ENCODE assay signal across 14 cellular contexts in genomic region chr9:113361304-113362018, GRCh38. TPM values are rescaled to one million over a fixed set of nuclear protein-coding genes. Genes with fewer than 3 reads are reported as not detected.
DNase-seq lines count a peak whose midpoint lies in the region; ATAC-seq, FAIRE-seq and TF ChIP-seq lines count a peak whose summit lies in the region.
"Had no signal": no experiment of that assay in that cellular context is flagged by ENCODE, and none has a peak within 500 bp of the region (broad histone marks: within the 10 kb centered on the region; RNA-seq: fewer than 3 reads in every experiment).

No MANE protein-coding gene starts in this region.

- H3K27ac Mint-ChIP-seq in T-helper 17 cell, result peak overlapping the region; percentile 29
- no peak overlapping the region for H3K27ac Mint-ChIP-seq in stimulated activated memory B cell treated with anti-CD40 and anti-IgM and Interleukin-4, amounts not matched to agents 10 μg/mL and 1 μg/mL and 100 μg/mL, for 72 hours
- H3K27ac Mint-ChIP-seq: activated naive CD4-positive, alpha-beta T cell treated with anti-CD3 and anti-CD28 coated beads, Interleukin-2, amount 50 U/mL, for 24 hours; stimulated activated naive B cell treated with anti-CD40 and anti-IgM and Interleukin-4, amounts not matched to agents 10 μg/mL and 1 μg/mL and 100 μg/mL, for 72 hours had no signal

- no peak for FAIRE-seq in A549 (lab: Jason Lieb, UNC)
- FAIRE-seq: GM18507 had no signal

- H3K4me1 Mint-ChIP-seq in T-helper 17 cell, result peaks cover 10% of the 10 kb centered on the region
- H3K4me1 Mint-ChIP-seq in stimulated activated memory B cell treated with anti-CD40 and anti-IgM and Interleukin-4, amounts not matched to agents 10 μg/mL and 1 μg/mL and 100 μg/mL, for 72 hours, result no peaks in the 10 kb centered on the region
- H3K4me1 Mint-ChIP-seq: stimulated activated naive B cell treated with anti-CD40 and anti-IgM and Interleukin-4, amounts not matched to agents 10 μg/mL and 1 μg/mL and 100 μg/mL, for 72 hours had no signal

- peaks cover 13% of the 10 kb centered on the region for H3K4me1 ChIP-seq in A549

- H3K27ac ChIP-seq in A549, result no peak overlapping the region

- H3K36me3 Mint-ChIP-seq in T-helper 17 cell (ENCODE audit: low read depth), result peaks cover 2% of the 10 kb centered on the region
- H3K36me3 Mint-ChIP-seq in stimulated activated memory B cell treated with anti-CD40 and anti-IgM and Interleukin-4, amounts not matched to agents 10 μg/mL and 1 μg/mL and 100 μg/mL, for 72 hours, result no peaks in the 10 kb centered on the region
- H3K36me3 Mint-ChIP-seq: activated naive CD4-positive, alpha-beta T cell treated with anti-CD3 and anti-CD28 coated beads, Interleukin-2, amount 50 U/mL, for 24 hours had no signal

- H3K9me3 Mint-ChIP-seq in stimulated activated memory B cell treated with anti-CD40 and anti-IgM and Interleukin-4, amounts not matched to agents 10 μg/mL and 1 μg/mL and 100 μg/mL, for 72 hours, result no peaks in the 10 kb centered on the region
- H3K9me3 Mint-ChIP-seq: activated naive CD4-positive, alpha-beta T cell treated with anti-CD3 and anti-CD28 coated beads, Interleukin-2, amount 50 U/mL, for 24 hours; stimulated activated naive B cell treated with anti-CD40 and anti-IgM and Interleukin-4, amounts not matched to agents 10 μg/mL and 1 μg/mL and 100 μg/mL, for 72 hours had no signal

- CTCF ChIA-PET in A549 (lab: Yijun Ruan, JAX), result interaction anchor here (0.6 to 2.5 kb wide), 6 partner anchors 11 to 139 kb away, joined by 4 to 10 read pairs (median 5); partner anchors contain the start of gene WDR31

- TF ChIP-seq RAD21 in A549 (conservative IDR thresholded peaks at IDR 0.05 in 1 of 2, IDR thresholded peaks at IDR 0.05 in 1 of 2), result no peak

- no peak overlapping the region for H3K4me3 Mint-ChIP-seq in T-helper 17 cell
- H3K4me3 Mint-ChIP-seq in stimulated activated memory B cell treated with anti-CD40 and anti-IgM and Interleukin-4, amounts not matched to agents 10 μg/mL and 1 μg/mL and 100 μg/mL, for 72 hours, result no peak overlapping the region
- H3K4me3 Mint-ChIP-seq: activated naive CD4-positive, alpha-beta T cell treated with anti-CD3 and anti-CD28 coated beads, Interleukin-2, amount 50 U/mL, for 24 hours; stimulated activated naive B cell treated with anti-CD40 and anti-IgM and Interleukin-4, amounts not matched to agents 10 μg/mL and 1 μg/mL and 100 μg/mL, for 72 hours had no signal

- TF ChIP-seq POLR2A in A549 (IDR thresholded peaks at IDR 0.05; ENCODE audit: low read length), result no peak
- TF ChIP-seq POLR2A in erythroblast (IDR thresholded peaks at IDR 0.05; ENCODE audit: low read length), result no peak

- H3K4me2 ChIP-seq in A549, result 0 out of 3 replicates have a peak overlapping the region, but pooled peaks have one; percentile 28
- H3K4me2 ChIP-seq: smooth muscle cell had no signal

- H3K27me3 Mint-ChIP-seq in T-helper 17 cell, result peaks cover 20% of the 10 kb centered on the region
- no peaks in the 10 kb centered on the region for H3K27me3 Mint-ChIP-seq in stimulated activated memory B cell treated with anti-CD40 and anti-IgM and Interleukin-4, amounts not matched to agents 10 μg/mL and 1 μg/mL and 100 μg/mL, for 72 hours
- H3K27me3 Mint-ChIP-seq: activated naive CD4-positive, alpha-beta T cell treated with anti-CD3 and anti-CD28 coated beads, Interleukin-2, amount 50 U/mL, for 24 hours; stimulated activated naive B cell treated with anti-CD40 and anti-IgM and Interleukin-4, amounts not matched to agents 10 μg/mL and 1 μg/mL and 100 μg/mL, for 72 hours had no signal

- ATAC-seq in A549 (peak; percentile 75 to 81; a peak in 5 of 6 replicates), T-helper 17 cell (no peak), GM19452 (IDR thresholded peaks at IDR 0.05; ENCODE audit: unreplicated experiment) (no peak), GM18873 (IDR thresholded peaks at IDR 0.05; ENCODE audit: low FRiP score, unreplicated experiment) (no peak)
- no peak for ATAC-seq in stimulated activated memory B cell treated with anti-CD40 and anti-IgM and Interleukin-4, amounts not matched to agents 10 μg/mL and 1 μg/mL and 100 μg/mL, for 72 hours
- ATAC-seq: stimulated activated naive B cell treated with anti-CD40 and anti-IgM and Interleukin-4, amounts not matched to agents 10 μg/mL and 1 μg/mL and 100 μg/mL, for 72 hours had no signal

- no peak overlapping the region for H3K4me3 ChIP-seq in A549
- no peak overlapping the region for H3K4me3 ChIP-seq in foreskin fibroblast (ENCODE audit: low read depth in 1 of 2, low read length in 2 of 2)
- H3K4me3 ChIP-seq: smooth muscle cell had no signal

- no peak for TF ChIP-seq CTCF in A549 (IDR thresholded peaks at IDR 0.05)
- no peak for TF ChIP-seq CTCF in foreskin fibroblast (IDR thresholded peaks at IDR 0.05; ENCODE audit: low read depth, low read length)

- POLR2A ChIA-PET in A549 (lab: Yijun Ruan, JAX), result interaction anchor here (1.1 to 1.2 kb wide), 2 partner anchors 15 to 86 kb away, joined by 3 read pairs; partner anchors contain the start of genes CDC26 and HDHD3

- DNase-seq in A549 (ENCODE audit: low read depth in 1 of 2, low spot score in 1 of 2), result no peak
- DNase-seq in AG20443 (ENCODE audit: low spot score), result peak; percentile 58
- DNase-seq in T-helper 17 cell, result no peak
- peak; percentile 67 to 83 for DNase-seq in foreskin fibroblast
- no peak for DNase-seq in erythroblast (lab: John Stamatoyannopoulos, UW)
- DNase-seq: effector CD8-positive, alpha-beta T cell; OCI-M1; stimulated activated naive B cell treated with anti-CD40 and anti-IgM and Interleukin-4, amounts not matched to agents 10 μg/mL and 1 μg/mL and 100 μg/mL, for 72 hours had no signal

- WGBS in A549 (ENCODE audit: missing lambda C conversion rate), result 54% methylated on average over 7 of the region's 7 CpGs

- no peaks in the 10 kb centered on the region for H3K9me3 ChIP-seq in A549
- no peaks in the 10 kb centered on the region for H3K9me3 ChIP-seq in T-helper 17 cell (ENCODE audit: control insufficient read depth, low read length, poor library complexity, severe bottlenecking)

- no peak for TF ChIP-seq EP300 in A549 (IDR thresholded peaks at IDR 0.05)

TF ChIP-seq in A549, 52 proteins besides CTCF, POLR2A, EP300 and RAD21 (continues in another document):
- TF ChIP-seq BHLHE40 (IDR thresholded peaks at IDR 0.05; ENCODE audit: low read depth, low read length) (no peak), RFX5 (IDR thresholded peaks at IDR 0.05) (no peak), MYC (IDR thresholded peaks at IDR 0.05; ENCODE audit: borderline replicate concordance, low read length) (no peak), NPAS2 (CRISPR knock-in tag; IDR thresholded peaks at IDR 0.05; ENCODE audit: borderline replicate concordance) (no peak), ELK1 (IDR thresholded peaks at IDR 0.05; ENCODE audit: low read depth, low read length) (no peak), MAFK (IDR thresholded peaks at IDR 0.05; ENCODE audit: partially characterized antibody) (no peak), SREBF2 (IDR thresholded peaks at IDR 0.05) (no peak), TFCP2L1 (CRISPR knock-in tag; IDR thresholded peaks at IDR 0.05) (no peak), GATA3 (IDR thresholded peaks at IDR 0.05; ENCODE audit: borderline replicate concordance) (no peak)

RNA-seq across cellular contexts. Expression of gene BSPRY, which starts 12.1 kb away (rescaled TPM):
- 0.06 and 0.07 TPM in 2 replicates for polyA plus RNA-seq in A549 (2011; rRNA removed)
- polyA plus RNA-seq in A549 (2012; cell fraction: cytosol; rRNA removed), result 0.04 and 0.05 TPM in 2 replicates
- polyA plus RNA-seq in A549 (2012; cell fraction: nucleus; rRNA removed), result 0.05 and 0.11 TPM in 2 replicates
- 0.04 to 0.05 TPM in 2 of 3 replicates, not detected in the other for polyA plus RNA-seq in A549 (2017; fragmentation: RNase III; extraction: RNeasy Plus Mini Kit Qiagen cat#74134 plus additional on column Dnase treatment)
- 0.21 TPM in 1 of 2 replicates, not detected in the other for polyA minus RNA-seq in A549 (2011; rRNA and poly(A)+ RNA removed)
- total RNA-seq in T-helper 17 cell, result under 1 TPM in 1 of 2 donors, not detected in 1; 0.32 TPM

RNA-seq across cellular contexts. Expression of gene HDHD3, which starts 15.3 kb away (rescaled TPM):
- polyA plus RNA-seq in A549 (2011; rRNA removed), result 17.5 and 22.2 TPM in 2 replicates
- 29.8 and 35.9 TPM in 2 replicates for polyA plus RNA-seq in A549 (2012; cell fraction: cytosol; rRNA removed)
- 51.2 and 52.4 TPM in 2 replicates for polyA plus RNA-seq in A549 (2012; cell fraction: nucleus; rRNA removed)
- 17.0 to 22.6 TPM (median 21.0 TPM) in 3 replicates for polyA plus RNA-seq in A549 (2017; fragmentation: RNase III; extraction: RNeasy Plus Mini Kit Qiagen cat#74134 plus additional on column Dnase treatment)
- polyA minus RNA-seq in A549 (2011; rRNA and poly(A)+ RNA removed), result 18.6 and 25.0 TPM in 2 replicates
- 10 to 100 TPM; 13.9 to 14.6 TPM for total RNA-seq in T-helper 17 cell

RNA-seq across cellular contexts. Expression of gene WDR31, which starts 21.4 kb away (rescaled TPM):
- 2.9 and 3.7 TPM in 2 replicates for polyA plus RNA-seq in A549 (2011; rRNA removed)
- 0.91 and 1.2 TPM in 2 replicates for polyA plus RNA-seq in A549 (2012; cell fraction: cytosol; rRNA removed)
- 0.99 and 1.1 TPM in 2 replicates for polyA plus RNA-seq in A549 (2012; cell fraction: nucleus; rRNA removed)
- 1.9 to 2.1 TPM (median 1.9 TPM) in 3 replicates for polyA plus RNA-seq in A549 (2017; fragmentation: RNase III; extraction: RNeasy Plus Mini Kit Qiagen cat#74134 plus additional on column Dnase treatment)
- 7.8 and 13.9 TPM in 2 replicates for polyA minus RNA-seq in A549 (2011; rRNA and poly(A)+ RNA removed)
- total RNA-seq in T-helper 17 cell, result under 1 TPM; 0.82 to 0.86 TPM

RNA-seq across cellular contexts. Expression of gene ALAD, which starts 39.6 kb away (rescaled TPM):
- polyA plus RNA-seq in A549 (2011; rRNA removed) (5.7 and 9.5 TPM in 2 replicates), A549 (2017; fragmentation: RNase III; extraction: RNeasy Plus Mini Kit Qiagen cat#74134 plus additional on column Dnase treatment) (15.6 to 19.6 TPM (median 18.5 TPM) in 3 replicates)
- polyA plus RNA-seq in A549 (2012; cell fraction: cytosol; rRNA removed), result 6.6 and 7.9 TPM in 2 replicates
- 13.6 and 18.5 TPM in 2 replicates for polyA plus RNA-seq in A549 (2012; cell fraction: nucleus; rRNA removed)
- polyA minus RNA-seq in A549 (2011; rRNA and poly(A)+ RNA removed), result 6.2 and 10.8 TPM in 2 replicates
- 10 to 100 TPM; 19.3 to 21.8 TPM for total RNA-seq in T-helper 17 cell

RNA-seq across cellular contexts. Expression of gene POLE3, which starts 49.0 kb away (rescaled TPM):
- 129 and 143 TPM in 2 replicates for polyA plus RNA-seq in A549 (2011; rRNA removed)
- 80.0 and 85.8 TPM in 2 replicates for polyA plus RNA-seq in A549 (2012; cell fraction: cytosol; rRNA removed)
- 58.3 and 66.1 TPM in 2 replicates for polyA plus RNA-seq in A549 (2012; cell fraction: nucleus; rRNA removed)
- polyA plus RNA-seq in A549 (2017; fragmentation: RNase III; extraction: RNeasy Plus Mini Kit Qiagen cat#74134 plus additional on column Dnase treatment), result 92.2 to 99.8 TPM (median 95.9 TPM) in 3 replicates
- 34.2 and 38.5 TPM in 2 replicates for polyA minus RNA-seq in A549 (2011; rRNA and poly(A)+ RNA removed)
- 10 to 100 TPM; 46.6 to 63.7 TPM for total RNA-seq in T-helper 17 cell

Comparison
In these comparisons a context has a peak if more than half of its experiments do, and no peak if none do; other contexts are left out.
1. ATAC-seq: peak in A549 (2 of 2); none in T-helper 17 cell (single experiment), stimulated activated memory B cell treated with anti-CD40 and anti-IgM and Interleukin-4, amounts not matched to agents 10 μg/mL and 1 μg/mL and 100 μg/mL, for 72 hours (single experiment), GM19452 (single experiment) and GM18873 (single experiment).
2. DNase-seq: peak in AG20443 (single experiment) and foreskin fibroblast (2 of 2); none in A549 (0 of 2), T-helper 17 cell (0 of 3) and erythroblast (0 of 2).